In the genomic region with DNA sequence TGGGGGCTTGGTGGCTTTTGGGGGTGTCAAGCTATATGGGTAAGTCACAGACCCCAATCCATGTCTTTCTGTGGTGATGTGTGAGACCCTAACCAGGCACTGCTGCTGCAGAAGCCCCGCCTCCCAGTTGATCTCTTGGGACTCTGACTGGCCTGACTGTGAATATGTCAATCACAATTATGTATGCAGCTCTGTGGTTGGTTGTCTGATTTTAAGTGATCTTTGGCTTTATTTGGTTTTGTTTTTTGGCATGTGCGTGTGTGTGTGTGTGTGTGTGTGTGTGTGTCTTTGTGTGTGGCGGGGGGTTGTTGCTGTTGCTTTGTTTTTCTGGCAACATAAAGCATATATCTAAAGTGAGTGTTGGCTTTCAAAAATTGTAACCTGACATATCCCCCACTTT, we compare ENCODE assay signal across 17 cellular contexts.
A peak's percentile ranks its signal among the peaks of the same experiment; 100 is the strongest.
DNase-seq lines count a peak whose midpoint lies in the region; ATAC-seq, FAIRE-seq and TF ChIP-seq lines count a peak whose summit lies in the region.
"Had no signal": no experiment of that assay in that cellular context is flagged by ENCODE, and none has a peak within 500 bp of the region (broad histone marks: within the 10 kb centered on the region; RNA-seq: fewer than 3 reads in every experiment).

No MANE protein-coding gene starts in this region.

- no peaks in the 10 kb centered on the region for H3K9me3 ChIP-seq in GM12878 (replicated peaks; ENCODE audit: control insufficient read depth, insufficient read depth, low read length)
- H3K9me3 ChIP-seq in neural cell (ENCODE audit: low read length) = no peaks in the 10 kb centered on the region
- H3K9me3 ChIP-seq: HAP-1, left lung, spleen had no signal

- TF ChIP-seq EP300 in GM12878 (IDR thresholded peaks at IDR 0.05; ENCODE audit: borderline replicate concordance in 1 of 2, control insufficient read depth in 1 of 2, low read depth in 2 of 2, low read length in 2 of 2) (no peak), neural cell (conservative IDR thresholded peaks at IDR 0.05; ENCODE audit: poor library complexity, severe bottlenecking) (no peak)

- in situ Hi-C loops in GM12878 (cut with MboI) = loop anchor here (5.0 kb wide), 2 partner anchors 420 to 715 kb away; no protein-coding TSS in a partner anchor

- H3K27ac ChIP-seq in GM12878 (ENCODE audit: control insufficient read depth, insufficient read depth) (no peak overlapping the region), neural cell (ENCODE audit: low read length) (peak overlapping the region; percentile 26)
- H3K27ac ChIP-seq: 22Rv1, left lung, spleen had no signal

- no peak overlapping the region for H2AFZ ChIP-seq in GM12878 (ENCODE audit: control insufficient read depth, low read depth, low read length)
- no peak overlapping the region for H2AFZ ChIP-seq in neural cell (ENCODE audit: low read depth, low read length)

- RAD21 ChIA-PET in GM12878 (lab: Charles Lee; ENCODE audit: unreplicated experiment) = interaction anchor here (1.5 to 2.2 kb wide), 5 partner anchors 9 to 166 kb away, joined by 5 to 11 read pairs (median 9); no protein-coding TSS in a partner anchor

- H3K79me2 ChIP-seq in GM12878 (ENCODE audit: control insufficient read depth, insufficient read depth, low read length) = no peaks in the 10 kb centered on the region
- H3K79me2 ChIP-seq in neural cell (replicated peaks; ENCODE audit: insufficient read depth, low read length) = no peaks in the 10 kb centered on the region

- H3K9me2 ChIP-seq in neural cell (ENCODE audit: insufficient read depth, low read length) = no peaks in the 10 kb centered on the region

- H3F3A ChIP-seq in neural cell (ENCODE audit: insufficient read depth, low read length, poor library complexity, severe bottlenecking) = peaks cover 3% of the 10 kb centered on the region

- SMC1A ChIA-PET in GM12878 (lab: Charles Lee; ENCODE audit: uncharacterized antibody, unreplicated experiment) = interaction anchor here (0.9 to 2.7 kb wide), 8 partner anchors 10 to 269 kb away, joined by 3 to 14 read pairs (median 5); no protein-coding TSS in a partner anchor

- no peaks in the 10 kb centered on the region for H3K4me1 ChIP-seq in GM12878 (ENCODE audit: control insufficient read depth, insufficient read depth, low read length)
- H3K4me1 ChIP-seq: HAP-1, left lung had no signal

- no TSS peak for BruUV-seq in GM12878 (replicated peaks; lab: Mats Ljungman, UMichigan)

- ATAC-seq in GM12878 (peak; percentile 39; the same call in 1 of the 3 replicates), GM18868 (IDR thresholded peaks at IDR 0.05; ENCODE audit: unreplicated experiment) (no peak), HG03196 (IDR thresholded peaks at IDR 0.05; ENCODE audit: unreplicated experiment) (no peak)
- ATAC-seq: activated T-cell treated with anti-CD3 and anti-CD28 coated beads, Interleukin-2, amount 50 U/mL, for 4 hours; left lung had no signal

- POLR2A ChIA-PET in GM12878 (lab: Charles Lee) = no interaction called here

- no peaks in the 10 kb centered on the region for H3K27me3 ChIP-seq in GM12878 (replicated peaks in 1 of 2; ENCODE audit: control insufficient read depth in 2 of 2, insufficient read depth in 2 of 2, low read length in 1 of 2)
- H3K27me3 ChIP-seq in neural cell (ENCODE audit: insufficient read depth, low read depth, low read length) = no peaks in the 10 kb centered on the region
- H3K27me3 ChIP-seq: left lung, spleen had no signal

- no peak for FAIRE-seq in GM12878 (lab: Jason Lieb, UNC)

- DNase-seq in DMS 273 (lab: John Stamatoyannopoulos, UW; ENCODE audit: unreplicated experiment) (peak; percentile 15), DMS 273 treated with DMSO at 0.1 percent for 48 hours (lab: John Stamatoyannopoulos, UW) (no peak), NAMALWA (ENCODE audit: low spot score) (peak; percentile 11), GM12878 (ENCODE audit: low read depth, low spot score) (no peak), GM19240 (ENCODE audit: insufficient read length, low spot score) (no peak)
- DNase-seq: activated naive CD4-positive, alpha-beta T cell treated with anti-CD3 and anti-CD28 coated beads, Interleukin-2, amount 50 U/mL, for 16 hours; activated T-cell treated with anti-CD3 and anti-CD28 coated beads, Interleukin-2, amount 50 U/mL, for 4 hours; left lung; NCI-H1105 treated with DMSO at 0.1 percent for 48 hours; NK-92 treated with Interleukin-12 subunit alpha and Interleukin-12 subunit beta, amount 100 ng/mL, for 24 hours; spleen; T-helper 9 cell had no signal

- H3K4me2 ChIP-seq in GM12878 (ENCODE audit: control insufficient read depth, insufficient read depth) = no peak overlapping the region
- H3K4me2 ChIP-seq in neural cell (ENCODE audit: low read length) = no peak overlapping the region

- TF ChIP-seq POLR2A in GM12878 (IDR thresholded peaks at IDR 0.05; ENCODE audit: low read depth, low read length) = no peak

- intact Hi-C loops in GM12878 (cut with micrococcal nuclease; ENCODE audit: unreplicated experiment) = loop anchor here (5.0 kb wide), 2 partner anchors 165 to 275 kb away; no protein-coding TSS in a partner anchor

- 83% methylated on average over 3 of the region's 3 CpGs for WGBS in GM12878 (ENCODE audit: insufficient coverage, insufficient replicate concordance, low lambda C conversion rate, missing lambda C conversion rate)

- TF ChIP-seq RAD21 in GM12878 (IDR thresholded peaks at IDR 0.05; ENCODE audit: insufficient read depth, low read depth, low read length) = no peak
- TF ChIP-seq RAD21 in neural cell (conservative IDR thresholded peaks at IDR 0.05) = no peak

- no peak overlapping the region for H3K9ac ChIP-seq in GM12878 (ENCODE audit: control insufficient read depth, insufficient read depth, low read length)
- no peak overlapping the region for H3K9ac ChIP-seq in neural cell (ENCODE audit: low read length)

- CTCF ChIA-PET in GM12878 (lab: Yijun Ruan, JAX) = interaction anchor here (0.7 to 2.9 kb wide), 7 partner anchors 9 to 458 kb away, joined by 3 to 24 read pairs (median 3); no protein-coding TSS in a partner anchor

- H3K4me3 ChIP-seq in GM12878 (no peak overlapping the region), neural cell (ENCODE audit: low read length) (no peak overlapping the region)
- H3K4me3 ChIP-seq: HAP-1, left lung, spleen had no signal

- no peak for TF ChIP-seq CTCF in GM12878 (IDR thresholded peaks at IDR 0.05 in 2 of 3, conservative IDR thresholded peaks at IDR 0.05 in 1 of 3; ENCODE audit: control insufficient read depth in 2 of 3, extremely low read depth in 1 of 3, insufficient read depth in 1 of 3, low read depth in 3 of 3, low read length in 3 of 3)
- no peak for TF ChIP-seq CTCF in neural cell (IDR thresholded peaks at IDR 0.05; ENCODE audit: poor library complexity, severe bottlenecking)

- H4K20me1 ChIP-seq in GM12878 (ENCODE audit: control insufficient read depth, insufficient read depth) = no peaks in the 10 kb centered on the region
- no peaks in the 10 kb centered on the region for H4K20me1 ChIP-seq in neural cell (ENCODE audit: insufficient read depth)

- H3K36me3 ChIP-seq in GM12878 (ENCODE audit: control insufficient read depth in 2 of 2, insufficient read depth in 2 of 2, low read length in 1 of 2) = no peaks in the 10 kb centered on the region
- H3K36me3 ChIP-seq in neural cell (ENCODE audit: insufficient read depth, low read length) = no peaks in the 10 kb centered on the region
- H3K36me3 ChIP-seq: HAP-1, left lung, spleen had no signal

TF ChIP-seq in GM12878, 131 proteins besides CTCF, POLR2A, EP300 and RAD21 (continues in another document):
- no peak for TF ChIP-seq POLR2AphosphoS2 (IDR thresholded peaks at IDR 0.05; ENCODE audit: low read depth, low read length)
- TF ChIP-seq, protein P1, sequence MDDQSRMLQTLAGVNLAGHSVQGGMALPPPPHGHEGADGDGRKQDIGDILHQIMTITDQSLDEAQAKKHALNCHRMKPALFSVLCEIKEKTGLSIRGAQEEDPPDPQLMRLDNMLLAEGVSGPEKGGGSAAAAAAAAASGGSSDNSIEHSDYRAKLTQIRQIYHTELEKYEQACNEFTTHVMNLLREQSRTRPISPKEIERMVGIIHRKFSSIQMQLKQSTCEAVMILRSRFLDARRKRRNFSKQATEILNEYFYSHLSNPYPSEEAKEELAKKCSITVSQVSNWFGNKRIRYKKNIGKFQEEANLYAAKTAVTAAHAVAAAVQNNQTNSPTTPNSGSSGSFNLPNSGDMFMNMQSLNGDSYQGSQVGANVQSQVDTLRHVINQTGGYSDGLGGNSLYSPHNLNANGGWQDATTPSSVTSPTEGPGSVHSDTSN (IDR thresholded peaks at IDR 0.05; ENCODE audit: insufficient replicate concordance, low read depth, low read length) = peak; percentile 30
- TF ChIP-seq, protein P2, sequence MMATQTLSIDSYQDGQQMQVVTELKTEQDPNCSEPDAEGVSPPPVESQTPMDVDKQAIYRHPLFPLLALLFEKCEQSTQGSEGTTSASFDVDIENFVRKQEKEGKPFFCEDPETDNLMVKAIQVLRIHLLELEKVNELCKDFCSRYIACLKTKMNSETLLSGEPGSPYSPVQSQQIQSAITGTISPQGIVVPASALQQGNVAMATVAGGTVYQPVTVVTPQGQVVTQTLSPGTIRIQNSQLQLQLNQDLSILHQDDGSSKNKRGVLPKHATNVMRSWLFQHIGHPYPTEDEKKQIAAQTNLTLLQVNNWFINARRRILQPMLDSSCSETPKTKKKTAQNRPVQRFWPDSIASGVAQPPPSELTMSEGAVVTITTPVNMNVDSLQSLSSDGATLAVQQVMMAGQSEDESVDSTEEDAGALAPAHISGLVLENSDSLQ (IDR thresholded peaks at IDR 0.05) = peak; percentile 81

TF ChIP-seq in neural cell, 6 proteins besides CTCF, POLR2A, EP300 and RAD21 (continues in another document):
- no peak for TF ChIP-seq TAF1 (IDR thresholded peaks at IDR 0.05; ENCODE audit: low read depth)
- no peak for TF ChIP-seq MXI1 (conservative IDR thresholded peaks at IDR 0.05; ENCODE audit: poor library complexity, severe bottlenecking)
- no peak for TF ChIP-seq EZH2 (IDR thresholded peaks at IDR 0.05; ENCODE audit: borderline replicate concordance, insufficient read depth, low read length, poor library complexity, severe bottlenecking)
- TF ChIP-seq POLR2AphosphoS5 (IDR thresholded peaks at IDR 0.05) = no peak
- no peak for TF ChIP-seq SMC3 (conservative IDR thresholded peaks at IDR 0.05; ENCODE audit: poor library complexity)

Comparison
In these comparisons a context has a peak if more than half of its experiments do, and no peak if none do; other contexts are left out.
1. DNase-seq: peak in DMS 273 (single experiment) and NAMALWA (single experiment); none in DMS 273 treated with DMSO at 0.1 percent for 48 hours (single experiment), GM12878 (single experiment) and GM19240 (single experiment).